10 cellular contexts compared by ENCODE assay signal in the genomic region with DNA sequence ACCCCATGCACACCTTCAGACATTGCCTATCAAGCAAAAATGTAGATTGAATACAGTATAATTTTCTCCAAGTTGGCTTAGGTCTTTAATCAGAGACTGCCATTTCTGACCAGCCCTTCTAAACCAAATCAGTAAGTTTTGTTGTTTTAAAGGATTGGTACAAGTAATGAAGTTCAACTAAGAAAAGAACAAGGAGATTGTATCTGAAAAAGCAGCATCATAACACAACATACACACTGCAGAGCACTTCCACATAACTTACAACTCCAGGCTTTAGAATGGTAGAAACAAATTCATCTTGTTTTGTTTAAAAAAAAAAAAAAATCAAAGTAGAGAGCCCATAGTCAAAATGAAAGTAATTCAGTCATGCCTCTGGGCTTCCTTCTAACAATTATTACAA. TPM values are rescaled to one million over a fixed set of nuclear protein-coding genes. Genes with fewer than 3 reads are reported as not detected.
"Had no signal": no experiment of that assay in that cellular context is flagged by ENCODE, and none has a peak within 500 bp of the region (broad histone marks: within the 10 kb centered on the region; RNA-seq: fewer than 3 reads in every experiment).

No MANE protein-coding gene starts in this region.

- H3K4me1 Mint-ChIP-seq: IgD-negative memory B cell had no signal

- ATAC-seq: K562 had no signal

- H3K9ac ChIP-seq: KMS-11 had no signal

- DNase-seq: IMR-90, KBM-7, KG1 had no signal

- H3K27ac ChIP-seq: HL-60, KMS-11 had no signal

- H3K4me3 ChIP-seq: K562 had no signal

- H3K4me2 ChIP-seq: KMS-11 had no signal

- FAIRE-seq: HTR-8/SVneo, K562 had no signal

- H3K4me3 Mint-ChIP-seq: IgD-negative memory B cell had no signal

- H3K27ac Mint-ChIP-seq: IgD-negative memory B cell had no signal

RNA-seq across cellular contexts. Expression of a gene that starts 16.1 kb away (rescaled TPM):
- total RNA-seq: HT-29, HT1080, IMR-90 had no signal
- polyA plus RNA-seq: IgD-negative memory B cell, IMR-90 had no signal

RNA-seq across cellular contexts. Expression of a gene that starts 52.6 kb away (rescaled TPM):
- total RNA-seq: HT-29, HT1080 had no signal
- polyA plus RNA-seq: K562 had no signal

RNA-seq across cellular contexts. Expression of a gene that starts 57.6 kb away (rescaled TPM):
- total RNA-seq: HT-29, IMR-90, K562 had no signal
- polyA plus RNA-seq: IgD-negative memory B cell, IMR-90, K562 had no signal
